Comparison of ENCODE assay signal across 8 cellular contexts in genomic region chr1:19435851-19436465, GRCh38.
A peak's percentile ranks its signal among the peaks of the same experiment; 100 is the strongest.
DNase-seq lines count a peak whose midpoint lies in the region; ATAC-seq and TF ChIP-seq lines count a peak whose summit lies in the region.

No MANE protein-coding gene starts in this region.

- no peak overlapping the region for H3K4me3 Mint-ChIP-seq in activated naive CD4-positive, alpha-beta T cell treated with anti-CD3 and anti-CD28 coated beads, Interleukin-2, amount 10 ng/mL, durations not matched to agents 7 days and 5 days

- no peak overlapping the region for H3K4me3 ChIP-seq in HEK293 (ENCODE audit: low read depth, low read length)

- DNase-seq in activated naive CD4-positive, alpha-beta T cell treated with anti-CD3 and anti-CD28 coated beads, Interleukin-2, amount 10 ng/mL, durations not matched to agents 7 days and 5 days, result no peak
- DNase-seq in glomerular visceral epithelial cell (ENCODE audit: extremely low spot score) (peak; percentile 40), iPS-NIHi11 (ENCODE audit: low spot score) (no peak), UCSD-AML1 (lab: John Stamatoyannopoulos, UW; ENCODE audit: unreplicated experiment) (no peak), NCI-H2029 (lab: John Stamatoyannopoulos, UW) (no peak)
- DNase-seq in stimulated activated CD8-positive, alpha-beta memory T cell treated with anti-CD3 and anti-CD28 coated beads, Interleukin-4, amount 100 ng/mL, for 48 hours, result peak; percentile 52

- peak overlapping the region; percentile 53 for H3K27ac Mint-ChIP-seq in activated naive CD4-positive, alpha-beta T cell treated with anti-CD3 and anti-CD28 coated beads, Interleukin-2, amount 10 ng/mL, durations not matched to agents 7 days and 5 days

- H3K27me3 Mint-ChIP-seq in activated naive CD4-positive, alpha-beta T cell treated with anti-CD3 and anti-CD28 coated beads, Interleukin-2, amount 10 ng/mL, durations not matched to agents 7 days and 5 days, result no peaks in the 10 kb centered on the region

- no peak overlapping the region for H3K27ac ChIP-seq in HEK293 (ENCODE audit: extremely low read depth, low read depth, low read length)

- no peaks in the 10 kb centered on the region for H3K9me3 ChIP-seq in HEK293 (ENCODE audit: control insufficient read depth, insufficient read depth, low read depth, low read length)

- POLR2A ChIA-PET in HEK293 (lab: Yijun Ruan, JAX), result interaction anchor here (1.3 kb wide), 1 partner anchor 49 kb away, joined by 3 read pairs; the partner anchor contains the start of gene CAPZB

- peaks cover 78% of the 10 kb centered on the region for H3K4me1 Mint-ChIP-seq in activated naive CD4-positive, alpha-beta T cell treated with anti-CD3 and anti-CD28 coated beads, Interleukin-2, amount 10 ng/mL, durations not matched to agents 7 days and 5 days

- H3K36me3 Mint-ChIP-seq in activated naive CD4-positive, alpha-beta T cell treated with anti-CD3 and anti-CD28 coated beads, Interleukin-2, amount 10 ng/mL, durations not matched to agents 7 days and 5 days, result peaks cover 51% of the 10 kb centered on the region

- CTCF ChIA-PET in HEK293 (lab: Yijun Ruan, JAX), result interaction anchor here (0.8 to 1.2 kb wide), 3 partner anchors 59 to 218 kb away, joined by 3 read pairs; no protein-coding TSS in a partner anchor
- CTCF ChIA-PET in activated naive CD4-positive, alpha-beta T cell treated with anti-CD3 and anti-CD28 coated beads, Interleukin-2, amount 10 ng/mL, durations not matched to agents 7 days and 5 days (lab: Charles Lee), result interaction anchor here (1.2 to 1.8 kb wide), 3 partner anchors 45 to 146 kb away, joined by 3 to 5 read pairs (median 4); no protein-coding TSS in a partner anchor

- peaks cover 9% of the 10 kb centered on the region for H3K4me1 ChIP-seq in HEK293 (ENCODE audit: control insufficient read depth, insufficient read depth, low read length)

- peaks cover 0 to 8% of the 10 kb centered on the region in 2 experiments; a peak in 2 of 3 replicates for H3K36me3 ChIP-seq in HEK293 (ENCODE audit: control insufficient read depth in 2 of 2, insufficient read depth in 1 of 2, low read length in 2 of 2)

- no peak for TF ChIP-seq CTCF in HEK293 (tag by site-specific recombination; IDR thresholded peaks at IDR 0.05)

- no peak for ATAC-seq in HG03097 (IDR thresholded peaks at IDR 0.05; ENCODE audit: low FRiP score, unreplicated experiment)

- no peaks in the 10 kb centered on the region for H3K9me3 Mint-ChIP-seq in activated naive CD4-positive, alpha-beta T cell treated with anti-CD3 and anti-CD28 coated beads, Interleukin-2, amount 10 ng/mL, durations not matched to agents 7 days and 5 days

TF ChIP-seq in HEK293, 187 proteins besides CTCF, POLR2A, EP300 and RAD21:
- TF ChIP-seq ZNF132 (tag by site-specific recombination; IDR thresholded peaks at IDR 0.05; ENCODE audit: borderline replicate concordance) (no peak), ZNF768 (tag by site-specific recombination; IDR thresholded peaks at IDR 0.05) (peak; percentile 43; the same call in 1 of the 2 replicates), ZNF600 (tag by site-specific recombination; IDR thresholded peaks at IDR 0.05) (0 out of 2 replicates have a peak, but pooled peaks have one; percentile 23)
- TF ChIP-seq, protein P1, sequence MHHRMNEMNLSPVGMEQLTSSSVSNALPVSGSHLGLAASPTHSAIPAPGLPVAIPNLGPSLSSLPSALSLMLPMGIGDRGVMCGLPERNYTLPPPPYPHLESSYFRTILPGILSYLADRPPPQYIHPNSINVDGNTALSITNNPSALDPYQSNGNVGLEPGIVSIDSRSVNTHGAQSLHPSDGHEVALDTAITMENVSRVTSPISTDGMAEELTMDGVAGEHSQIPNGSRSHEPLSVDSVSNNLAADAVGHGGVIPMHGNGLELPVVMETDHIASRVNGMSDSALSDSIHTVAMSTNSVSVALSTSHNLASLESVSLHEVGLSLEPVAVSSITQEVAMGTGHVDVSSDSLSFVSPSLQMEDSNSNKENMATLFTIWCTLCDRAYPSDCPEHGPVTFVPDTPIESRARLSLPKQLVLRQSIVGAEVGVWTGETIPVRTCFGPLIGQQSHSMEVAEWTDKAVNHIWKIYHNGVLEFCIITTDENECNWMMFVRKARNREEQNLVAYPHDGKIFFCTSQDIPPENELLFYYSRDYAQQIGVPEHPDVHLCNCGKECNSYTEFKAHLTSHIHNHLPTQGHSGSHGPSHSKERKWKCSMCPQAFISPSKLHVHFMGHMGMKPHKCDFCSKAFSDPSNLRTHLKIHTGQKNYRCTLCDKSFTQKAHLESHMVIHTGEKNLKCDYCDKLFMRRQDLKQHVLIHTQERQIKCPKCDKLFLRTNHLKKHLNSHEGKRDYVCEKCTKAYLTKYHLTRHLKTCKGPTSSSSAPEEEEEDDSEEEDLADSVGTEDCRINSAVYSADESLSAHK (tag by site-specific recombination; IDR thresholded peaks at IDR 0.05), result peak; percentile 42; the same call in 1 of the 2 replicates
TF ChIP-seq in HEK293: peak in this region for 3.

Comparison
In these comparisons a context has a peak if more than half of its experiments do, and no peak if none do; other contexts are left out.
1. DNase-seq: peak in glomerular visceral epithelial cell (single experiment) and stimulated activated CD8-positive, alpha-beta memory T cell treated with anti-CD3 and anti-CD28 coated beads, Interleukin-4, amount 100 ng/mL, for 48 hours (single experiment); none in activated naive CD4-positive, alpha-beta T cell treated with anti-CD3 and anti-CD28 coated beads, Interleukin-2, amount 10 ng/mL, durations not matched to agents 7 days and 5 days (single experiment), iPS-NIHi11 (single experiment), UCSD-AML1 (single experiment) and NCI-H2029 (single experiment).